In the genomic region with DNA sequence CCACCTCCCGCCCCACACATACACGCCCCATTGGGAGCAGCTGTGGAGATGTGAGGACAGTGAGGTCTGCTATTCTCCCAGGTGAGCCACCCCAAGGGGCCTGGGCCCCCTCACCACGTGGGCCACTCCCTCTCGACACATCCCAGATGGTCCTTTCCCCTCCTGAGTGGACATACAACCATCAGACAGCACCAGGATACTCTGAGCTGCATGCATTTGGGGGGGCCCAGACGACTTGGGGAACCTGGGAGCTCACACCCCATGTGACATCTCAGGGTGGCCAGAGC, we compare ENCODE assay signal across 15 cellular contexts. TPM values are rescaled to one million over a fixed set of nuclear protein-coding genes. Genes with fewer than 3 reads are reported as not detected.
DNase-seq lines count a peak whose midpoint lies in the region; ATAC-seq and TF ChIP-seq lines count a peak whose summit lies in the region.
"Had no signal": no experiment of that assay in that cellular context is flagged by ENCODE, and none has a peak within 500 bp of the region (broad histone marks: within the 10 kb centered on the region; RNA-seq: fewer than 3 reads in every experiment).

No MANE protein-coding gene starts in this region.

- H3K23ac ChIP-seq in mesenchymal stem cell (ENCODE audit: low read length in 2 of 2): no peak overlapping the region

- H3K9ac ChIP-seq in adipocyte (ENCODE audit: low read length) (peak overlapping the region; percentile 54), mesenchymal stem cell (ENCODE audit: low read length) (peak overlapping the region; percentile 14)
- H3K9ac ChIP-seq: BLaER1 treated with 17β-estradiol and CSF1 and Interleukin-3, amounts not matched to agents 10 nM and 100 nM had no signal

- H2AK5ac ChIP-seq in mesenchymal stem cell (ENCODE audit: low read length, severe bottlenecking): no peak overlapping the region

- H3K4me1 ChIP-seq in left ventricle myocardium inferior: peaks cover 56% of the 10 kb centered on the region
- peaks cover 15 to 73% (median 32%) of the 10 kb centered on the region in 9 donors for H3K4me1 ChIP-seq in heart right ventricle
- peaks cover 74% of the 10 kb centered on the region for H3K4me1 ChIP-seq in adipocyte (ENCODE audit: control insufficient read depth, insufficient read depth, low read length)
- no peaks in the 10 kb centered on the region for H3K4me1 ChIP-seq in mesenchymal stem cell (ENCODE audit: control insufficient read depth, insufficient read depth, low read depth, low read length)
- H3K4me1 ChIP-seq in spleen: peaks cover 7 to 19% (median 12%) of the 10 kb centered on the region in 6 donors
- H3K4me1 ChIP-seq in ovary (ENCODE audit: insufficient read depth): no peaks in the 10 kb centered on the region

- no peak overlapping the region for H2BK12ac ChIP-seq in mesenchymal stem cell (ENCODE audit: low read length in 2 of 2)

- TF ChIP-seq CTCF in left ventricle myocardium inferior (IDR thresholded peaks at IDR 0.05; ENCODE audit: borderline replicate concordance): no peak
- no peak for TF ChIP-seq CTCF in heart right ventricle (IDR thresholded peaks at IDR 0.05)
- no peak for TF ChIP-seq CTCF in spleen (IDR thresholded peaks at IDR 0.05 in 8 of 11, conservative IDR thresholded peaks at IDR 0.05 in 3 of 11)
- no peak for TF ChIP-seq CTCF in ovary (IDR thresholded peaks at IDR 0.05)

- H2BK5ac ChIP-seq in mesenchymal stem cell (ENCODE audit: low read depth, low read length, poor library complexity, severe bottlenecking): no peak overlapping the region

- TF ChIP-seq POLR2A in spleen (IDR thresholded peaks at IDR 0.05) (no peak), ovary (IDR thresholded peaks at IDR 0.05) (no peak)

- no peak overlapping the region for H2BK15ac ChIP-seq in mesenchymal stem cell (ENCODE audit: low read depth, poor library complexity, severe bottlenecking)

- no peak overlapping the region for H4K91ac ChIP-seq in mesenchymal stem cell (ENCODE audit: low read length)

- no peak for TF ChIP-seq EP300 in ovary (IDR thresholded peaks at IDR 0.05)

- no peak overlapping the region for H3K18ac ChIP-seq in mesenchymal stem cell (ENCODE audit: low read depth in 1 of 2, low read length in 2 of 2)

- H3K27ac ChIP-seq in left ventricle myocardium inferior (replicated peaks) (no peak overlapping the region), heart right ventricle (no peak overlapping the region), mesenchymal stem cell (ENCODE audit: low read length, poor library complexity, severe bottlenecking) (no peak overlapping the region), spleen (no peak overlapping the region), ovary (no peak overlapping the region)
- H3K27ac ChIP-seq: BLaER1 treated with 17β-estradiol and CSF1 and Interleukin-3, amounts not matched to agents 10 nM and 100 nM had no signal

- H3K4me3 ChIP-seq in left ventricle myocardium inferior (no peak overlapping the region), heart right ventricle (no peak overlapping the region), adipocyte (ENCODE audit: low read length) (no peak overlapping the region), mesenchymal stem cell (ENCODE audit: insufficient read depth in 1 of 2, low read depth in 1 of 2, low read length in 2 of 2) (no peak overlapping the region), spleen (no peak overlapping the region), ovary (no peak overlapping the region)
- H3K4me3 ChIP-seq: BLaER1 treated with 17β-estradiol and CSF1 and Interleukin-3, amounts not matched to agents 10 nM and 100 nM had no signal

- H3K36me3 ChIP-seq in left ventricle myocardium inferior (peaks cover 3% of the 10 kb centered on the region), heart right ventricle (peaks cover 0 to 6% (median 0%) of the 10 kb centered on the region in 9 donors), adipocyte (ENCODE audit: control insufficient read depth, insufficient read depth, low read length, severe bottlenecking) (peaks cover 51% of the 10 kb centered on the region), mesenchymal stem cell (ENCODE audit: control insufficient read depth in 1 of 2, insufficient read depth in 2 of 2, low read depth in 1 of 2, low read length in 2 of 2) (peaks cover 0 to 26% of the 10 kb centered on the region in 2 experiments), spleen (peaks cover 0 to 7% (median 0%) of the 10 kb centered on the region in 6 donors), ovary (no peaks in the 10 kb centered on the region)
- H3K36me3 ChIP-seq: BLaER1 treated with 17β-estradiol and CSF1 and Interleukin-3, amounts not matched to agents 10 nM and 100 nM had no signal

- no peak overlapping the region for H3K4ac ChIP-seq in mesenchymal stem cell (ENCODE audit: low read depth in 1 of 2, low read length in 2 of 2)

- no peak overlapping the region for H4K8ac ChIP-seq in mesenchymal stem cell (ENCODE audit: low read length)

- no peak overlapping the region for H2AFZ ChIP-seq in mesenchymal stem cell (ENCODE audit: low read depth, low read length)

- no peak overlapping the region for H2BK120ac ChIP-seq in mesenchymal stem cell (ENCODE audit: low read depth, low read length)

- peaks cover 3% of the 10 kb centered on the region for H3K27me3 ChIP-seq in left ventricle myocardium inferior (ENCODE audit: low read depth)
- no peaks in the 10 kb centered on the region for H3K27me3 ChIP-seq in heart right ventricle
- H3K27me3 ChIP-seq in adipocyte (replicated peaks; ENCODE audit: control insufficient read depth, insufficient read depth, low read length): no peaks in the 10 kb centered on the region
- peaks cover 0 to 18% of the 10 kb centered on the region in 2 experiments for H3K27me3 ChIP-seq in mesenchymal stem cell (ENCODE audit: control insufficient read depth in 1 of 2, insufficient read depth in 1 of 2, low read length in 2 of 2)
- H3K27me3 ChIP-seq in spleen (replicated peaks in 1 of 7): peaks cover 0 to 14% (median 0%) of the 10 kb centered on the region in 7 donors
- no peaks in the 10 kb centered on the region for H3K27me3 ChIP-seq in ovary
- H3K27me3 ChIP-seq: BLaER1 treated with 17β-estradiol and CSF1 and Interleukin-3, amounts not matched to agents 10 nM and 100 nM had no signal

- 62 to 63% methylated on average over 5 of the region's 5 CpGs for WGBS in heart right ventricle, 2 donors
- 72% methylated on average over 5 of the region's 5 CpGs for WGBS in mesenchymal stem cell
- 75 to 94% (median 81%) methylated on average over 5 of the region's 5 CpGs for WGBS in spleen, 5 donors
- 62 to 82% (median 65%) methylated on average over 5 of the region's 5 CpGs for WGBS in ovary, 3 donors

- intact Hi-C loops in left ventricle myocardium inferior (cut with micrococcal nuclease): no loop called here
- intact Hi-C loops in heart right ventricle (cut with DNase I): loop anchor here in 1 of 10 donors (10.0 kb wide), 1 partner anchor 78 kb away; no protein-coding TSS in a partner anchor
- intact Hi-C loops in spleen (cut with DNase I; ENCODE audit: low total_unique reads): no loop called here
- intact Hi-C loops in ovary (cut with DNase I): no loop called here

- H3K9me3 ChIP-seq in left ventricle myocardium inferior (replicated peaks) (no peaks in the 10 kb centered on the region), heart right ventricle (no peaks in the 10 kb centered on the region), adipocyte (ENCODE audit: control insufficient read depth, low read length) (no peaks in the 10 kb centered on the region), mesenchymal stem cell (ENCODE audit: control insufficient read depth, low read length) (no peaks in the 10 kb centered on the region), spleen (no peaks in the 10 kb centered on the region), ovary (no peaks in the 10 kb centered on the region)
- H3K9me3 ChIP-seq: BLaER1 treated with 17β-estradiol and CSF1 and Interleukin-3, amounts not matched to agents 10 nM and 100 nM had no signal

- no peaks in the 10 kb centered on the region for H3K79me1 ChIP-seq in mesenchymal stem cell (replicated peaks; ENCODE audit: low read length, poor library complexity, severe bottlenecking)

- peak overlapping the region in 1 of 2 experiments; percentile 61 for H3K14ac ChIP-seq in mesenchymal stem cell (ENCODE audit: low read length in 2 of 2)

- H3K4me2 ChIP-seq in mesenchymal stem cell (ENCODE audit: low read length, poor library complexity, severe bottlenecking): no peak overlapping the region
- H3K4me2 ChIP-seq: BLaER1 treated with 17β-estradiol and CSF1 and Interleukin-3, amounts not matched to agents 10 nM and 100 nM had no signal

- DNase-seq in left ventricle myocardium inferior: peak; percentile 11
- no peak for DNase-seq in heart right ventricle
- DNase-seq in adipocyte (ENCODE audit: low read depth): no peak
- no peak for DNase-seq in mesenchymal stem cell
- peak; percentile 49 for DNase-seq in spleen
- DNase-seq in ovary: no peak
- DNase-seq: Calu3; CD8-positive, alpha-beta T cell; DMS79 treated with DMSO at 0.1 percent for 48 hours; GF-D8; GOT3; H9 had no signal

- ATAC-seq in heart right ventricle (no peak), HG02973 (IDR thresholded peaks at IDR 0.05; ENCODE audit: unreplicated experiment) (no peak)
- ATAC-seq: CD8-positive, alpha-beta T cell; HepG2 had no signal

RNA-seq across cellular contexts. Expression of a gene that starts 17.5 kb away (rescaled TPM):
- total RNA-seq in left ventricle myocardium inferior (56.7 TPM), heart right ventricle (10 to 100 TPM; 35.4 to 78.9 (median 47.0) TPM), spleen (10 to 100 TPM in 4 of 7 donors, 1 to 10 TPM in 3; 6.1 to 28.2 (median 17.4) TPM), ovary (10 to 100 TPM in 2 of 7 donors, 1 to 10 TPM in 5; 4.0 to 18.2 (median 7.3) TPM)
- polyA plus RNA-seq in heart right ventricle (10 to 100 TPM; 20.7 to 55.9 TPM), spleen (10 to 100 TPM in 1 of 3 donors, 1 to 10 TPM in 2; 8.9 to 15.9 (median 9.1) TPM), ovary (10 to 100 TPM in 1 of 2 donors, 1 to 10 TPM in 1; 8.6 to 10.8 TPM)
- 39.0 TPM for polyA plus RNA-seq in mesenchymal stem cell (2013, experiment 1 of 2)
- polyA plus RNA-seq in mesenchymal stem cell (2013, experiment 2 of 2): 37.8 TPM
- total RNA-seq: Calu3, HepG2 had no signal
- polyA plus RNA-seq: HepG2 had no signal

Comparison
In these comparisons a context has a peak if more than half of its experiments do, and no peak if none do; other contexts are left out.
1. DNase-seq: peak in left ventricle myocardium inferior (single experiment) and spleen (single experiment); none in heart right ventricle (0 of 2), adipocyte (single experiment), mesenchymal stem cell (single experiment) and ovary (0 of 5).